Comparison of ENCODE assay signal across 12 cellular contexts in genomic region chr5:54845567-54845941, GRCh38.
A peak's percentile ranks its signal among the peaks of the same experiment; 100 is the strongest.
DNase-seq lines count a peak whose midpoint lies in the region; ATAC-seq and TF ChIP-seq lines count a peak whose summit lies in the region.
"Had no signal": no experiment of that assay in that cellular context is flagged by ENCODE, and none has a peak within 500 bp of the region (broad histone marks: within the 10 kb centered on the region; RNA-seq: fewer than 3 reads in every experiment).

No MANE protein-coding gene starts in this region.

- peak overlapping the region; percentile 83 for H3K14ac ChIP-seq in IMR-90 (replicated peaks; ENCODE audit: low read depth, low read length)

- peak; percentile 57 for ATAC-seq in IMR-90 (ENCODE audit: low read depth)
- no peak for ATAC-seq in SK-N-SH treated with all-trans-retinoic acid at 6 μM for 48 hours
- ATAC-seq in HG03039 (IDR thresholded peaks at IDR 0.05; ENCODE audit: unreplicated experiment), result no peak
- ATAC-seq: activated naive CD8-positive, alpha-beta T cell treated with anti-CD3 and anti-CD28 coated beads, Interleukin-2, amount 50 U/mL, for 24 hours; stimulated activated naive CD8-positive, alpha-beta T cell treated with anti-CD3 and anti-CD28 coated beads, Interleukin-15, Interleukin-2, amounts not matched to agents 100 U/mL and 50 U/mL, for 24 hours had no signal

- H3K23ac ChIP-seq in IMR-90 (ENCODE audit: low read depth, low read length), result peak overlapping the region; percentile 44; the same call in 1 of the 2 replicates

- peak overlapping the region; percentile 79; the same call in 1 of the 2 replicates for H3K27ac ChIP-seq in IMR-90 (ENCODE audit: insufficient read depth, low read length)
- no peak overlapping the region for H3K27ac ChIP-seq in hepatocyte

- peak overlapping the region; percentile 66 for H2BK5ac ChIP-seq in IMR-90 (ENCODE audit: low read depth, low read length, poor library complexity, severe bottlenecking)

- H2AFZ ChIP-seq in IMR-90 (replicated peaks; ENCODE audit: low read length, poor library complexity) (peak overlapping the region; percentile 45), hepatocyte (no peak overlapping the region)

- peak overlapping the region; percentile 23 for H3K4me2 ChIP-seq in IMR-90 (ENCODE audit: low read depth, low read length)
- H3K4me2 ChIP-seq in hepatocyte, result no peak overlapping the region

- CTCF ChIA-PET in IMR-90 (lab: Yijun Ruan, JAX), result interaction anchor here (1.1 to 2.5 kb wide), 7 partner anchors 22 to 328 kb away, joined by 3 to 14 read pairs (median 6); partner anchors contain the start of gene SNX18

- H3K56ac ChIP-seq in IMR-90 (ENCODE audit: extremely low read depth, insufficient read depth, low read length), result peak overlapping the region; percentile 59; the same call in 1 of the 2 replicates

- H3K36me3 ChIP-seq in IMR-90 (ENCODE audit: control insufficient read depth, insufficient read depth, low read length), result no peaks in the 10 kb centered on the region
- H3K36me3 ChIP-seq in hepatocyte (replicated peaks; ENCODE audit: insufficient read depth, low read depth), result no peaks in the 10 kb centered on the region

- peak overlapping the region in 1 of 2 experiments; percentile 33; a peak in 2 of 4 replicates for H4K8ac ChIP-seq in IMR-90 (ENCODE audit: low read depth in 2 of 2, low read length in 2 of 2)

- TF ChIP-seq CTCF in IMR-90 (conservative IDR thresholded peaks at IDR 0.05; ENCODE audit: low read depth, low read length), result no peak
- TF ChIP-seq CTCF in hepatocyte (IDR thresholded peaks at IDR 0.05; ENCODE audit: poor library complexity), result no peak

- DNase-seq in A172 (ENCODE audit: low spot score) (peak; percentile 38), IMR-90 (peak; percentile 75), astrocyte of the hippocampus (ENCODE audit: low read depth, low spot score) (peak; percentile 65), hepatocyte (ENCODE audit: low spot score) (peak; percentile 41), medulla oblongata (ENCODE audit: extremely low spot score) (no peak), SKM-1 treated with dmso at 0.1 percent for 144 hours (lab: John Stamatoyannopoulos, UW; ENCODE audit: unreplicated experiment) (no peak)
- DNase-seq: activated naive CD8-positive, alpha-beta T cell treated with anti-CD3 and anti-CD28 coated beads, Interleukin-2, amount 50 U/mL, for 24 hours; DMS79; effector memory CD8-positive, alpha-beta T cell; stimulated activated naive CD8-positive, alpha-beta T cell treated with anti-CD3 and anti-CD28 coated beads, Interleukin-15, Interleukin-2, amounts not matched to agents 100 U/mL and 50 U/mL, for 24 hours had no signal

- in situ Hi-C loops in IMR-90 (cut with MboI; ENCODE audit: low sequenced_read_pairs), result no loop called here

- H4K20me1 ChIP-seq in IMR-90 (ENCODE audit: insufficient read depth, low read length), result no peaks in the 10 kb centered on the region
- H4K20me1 ChIP-seq in hepatocyte (ENCODE audit: insufficient read depth, poor library complexity, severe bottlenecking), result no peaks in the 10 kb centered on the region

- H2BK120ac ChIP-seq in IMR-90 (ENCODE audit: low read depth, low read length), result peak overlapping the region; percentile 79

- intact Hi-C loops in IMR-90 (cut with micrococcal nuclease), result loop anchor here (1.0 to 10.0 kb wide), 3 partner anchors 181 to 328 kb away; partner anchors contain the start of gene SNX18

- H4K91ac ChIP-seq in IMR-90 (ENCODE audit: insufficient read depth, low read depth, low read length), result peak overlapping the region; percentile 57; the same call in 1 of the 2 replicates

- H2AK9ac ChIP-seq in IMR-90 (replicated peaks; ENCODE audit: low read depth, low read length, poor library complexity), result no peak overlapping the region

- H3K9ac ChIP-seq in IMR-90 (ENCODE audit: low read depth, low read length), result peak overlapping the region; percentile 39; the same call in 1 of the 2 replicates

- H3K4me3 ChIP-seq in IMR-90 (ENCODE audit: insufficient read depth, low read depth, low read length), result no peak overlapping the region
- no peak overlapping the region for H3K4me3 ChIP-seq in hepatocyte

- no CpG with 5 or more reads among the region's 3 CpGs for WGBS in IMR-90 (ENCODE audit: extremely low coverage in 2 of 2, insufficient read length in 1 of 2), 2 experiments
- WGBS in hepatocyte (ENCODE audit: low lambda C conversion rate, missing lambda C conversion rate), result 33% methylated on average over 3 of the region's 3 CpGs

- H2AK5ac ChIP-seq in IMR-90 (ENCODE audit: low read depth, low read length), result no peak overlapping the region

- no peaks in the 10 kb centered on the region for H3K9me3 ChIP-seq in IMR-90 (ENCODE audit: control insufficient read depth, insufficient read depth, low read length)
- no peaks in the 10 kb centered on the region for H3K9me3 ChIP-seq in hepatocyte (ENCODE audit: low read depth)

- H3K79me2 ChIP-seq in hepatocyte, result no peaks in the 10 kb centered on the region

- peak overlapping the region; percentile 52; the same call in 2 of the 3 replicates for H2BK15ac ChIP-seq in IMR-90 (ENCODE audit: low read depth, low read length)

- H3K4me1 ChIP-seq in IMR-90 (ENCODE audit: control insufficient read depth, insufficient read depth, low read length) (peaks cover 21% of the 10 kb centered on the region), hepatocyte (ENCODE audit: insufficient read depth) (peaks cover 3% of the 10 kb centered on the region)

- peaks cover 0 to 17% of the 10 kb centered on the region in 2 experiments; a peak in 2 of 4 replicates for H3K79me1 ChIP-seq in IMR-90 (ENCODE audit: low read depth in 1 of 2, low read length in 2 of 2)

- POLR2A ChIA-PET in IMR-90 (lab: Charles Lee; ENCODE audit: unreplicated experiment), result no interaction called here

- TF ChIP-seq RAD21 in IMR-90 (IDR thresholded peaks at IDR 0.05; ENCODE audit: low read length), result no peak; the same call in 1 of the 2 replicates

- H3K27me3 ChIP-seq in IMR-90 (ENCODE audit: control insufficient read depth, insufficient read depth, low read length) (no peaks in the 10 kb centered on the region; the same call in 1 of the 2 replicates), hepatocyte (no peaks in the 10 kb centered on the region)

- dilution Hi-C loops in IMR-90 (cut with HindIII; ENCODE audit: low sequenced_read_pairs, unreplicated experiment), result no loop called here

- peak overlapping the region; percentile 75 for H3K4ac ChIP-seq in IMR-90 (ENCODE audit: low read depth, low read length)

- BruUV-seq in IMR-90 (replicated peaks; lab: Mats Ljungman, UMichigan), result no TSS peak

- H2BK20ac ChIP-seq in IMR-90 (ENCODE audit: low read depth, low read length), result peak overlapping the region; percentile 92

- TF ChIP-seq POLR2A in IMR-90 (IDR thresholded peaks at IDR 0.05; ENCODE audit: low read depth, low read length), result no peak

- peaks cover 9% of the 10 kb centered on the region; the same call in 1 of the 2 replicates for H3K9me1 ChIP-seq in IMR-90 (ENCODE audit: insufficient read depth, low read length)

- peak overlapping the region; percentile 86 for H3K18ac ChIP-seq in IMR-90 (ENCODE audit: low read depth, low read length)

- no peaks in the 10 kb centered on the region for H3K9me2 ChIP-seq in hepatocyte (replicated peaks; ENCODE audit: insufficient read depth)

- H4K5ac ChIP-seq in IMR-90 (ENCODE audit: low read depth, low read length), result peak overlapping the region; percentile 22

TF ChIP-seq in IMR-90, 13 proteins besides CTCF, POLR2A, EP300 and RAD21 (continues in another document):
- TF ChIP-seq RFX5 (IDR thresholded peaks at IDR 0.05; ENCODE audit: low read depth, low read length) (no peak), CHD1 (IDR thresholded peaks at IDR 0.05; ENCODE audit: low read depth, low read length) (no peak), BHLHE40 (IDR thresholded peaks at IDR 0.05; ENCODE audit: low read depth, low read length) (peak; percentile 14; the same call in 1 of the 2 replicates), MAZ (IDR thresholded peaks at IDR 0.05; ENCODE audit: borderline replicate concordance, low read depth, low read length) (no peak), MAFK (IDR thresholded peaks at IDR 0.05; ENCODE audit: low read depth, low read length) (no peak), NFE2L2 (IDR thresholded peaks at IDR 0.05; ENCODE audit: low read depth, low read length) (no peak), CEBPB (IDR thresholded peaks at IDR 0.05; ENCODE audit: low read depth, low read length) (no peak), MXI1 (IDR thresholded peaks at IDR 0.05; ENCODE audit: borderline replicate concordance, low read depth, low read length) (0 out of 2 replicates have a peak, but pooled peaks have one; percentile 37), USF2 (IDR thresholded peaks at IDR 0.05; ENCODE audit: low read depth, low read length) (no peak)

TF ChIP-seq in SK-N-SH treated with all-trans-retinoic acid at 6 μM for 48 hours, 23 proteins besides CTCF, POLR2A, EP300 and RAD21:
- TF ChIP-seq TOX (CRISPR knock-in tag; IDR thresholded peaks at IDR 0.05; ENCODE audit: borderline replicate concordance) (no peak), ZC3H10 (CRISPR knock-in tag; IDR thresholded peaks at IDR 0.05) (no peak), CSDC2 (CRISPR knock-in tag; IDR thresholded peaks at IDR 0.05) (no peak), ZNF70 (CRISPR knock-in tag; IDR thresholded peaks at IDR 0.05) (no peak), ZFP30 (CRISPR knock-in tag; IDR thresholded peaks at IDR 0.05) (no peak), BACH2 (CRISPR knock-in tag; IDR thresholded peaks at IDR 0.05; ENCODE audit: borderline replicate concordance) (no peak), RARB (CRISPR knock-in tag; IDR thresholded peaks at IDR 0.05) (no peak), OSR1 (CRISPR knock-in tag; IDR thresholded peaks at IDR 0.05) (no peak), ZNF565 (CRISPR knock-in tag; conservative IDR thresholded peaks at IDR 0.05; ENCODE audit: low read depth) (no peak), CREB5 (CRISPR knock-in tag; IDR thresholded peaks at IDR 0.05; ENCODE audit: low read depth) (no peak), GLIS3 (CRISPR knock-in tag; IDR thresholded peaks at IDR 0.05) (no peak), ISL1 (CRISPR knock-in tag; IDR thresholded peaks at IDR 0.05) (no peak)
TF ChIP-seq in SK-N-SH treated with all-trans-retinoic acid at 6 μM for 48 hours: peak in this region for 0.

Comparison
In these comparisons a context has a peak if more than half of its experiments do, and no peak if none do; other contexts are left out.
1. DNase-seq: peak in A172 (single experiment), IMR-90 (single experiment), astrocyte of the hippocampus (single experiment) and hepatocyte (single experiment); none in medulla oblongata (single experiment) and SKM-1 treated with dmso at 0.1 percent for 144 hours (single experiment).